15 cellular contexts compared by ENCODE assay signal in genomic region chr6:650098-650497, GRCh38. TPM values are rescaled to one million over a fixed set of nuclear protein-coding genes. Genes with fewer than 3 reads are reported as not detected.
A peak's percentile ranks its signal among the peaks of the same experiment; 100 is the strongest.
DNase-seq lines count a peak whose midpoint lies in the region; ATAC-seq and TF ChIP-seq lines count a peak whose summit lies in the region.
"Had no signal": no experiment of that assay in that cellular context is flagged by ENCODE, and none has a peak within 500 bp of the region (broad histone marks: within the 10 kb centered on the region; RNA-seq: fewer than 3 reads in every experiment).

No MANE protein-coding gene starts in this region.

- CTCF ChIA-PET in HEK293 (lab: Yijun Ruan, JAX): interaction anchor here (0.6 to 1.5 kb wide), 7 partner anchors 22 to 461 kb away, joined by 3 to 5 read pairs (median 3); partner anchors contain the start of gene EXOC2

- no peak overlapping the region for H3K4me3 ChIP-seq in HEK293 (ENCODE audit: low read depth, low read length)
- H3K4me3 ChIP-seq in choroid plexus epithelial cell (ENCODE audit: low read depth, low read length): no peak overlapping the region
- H3K4me3 ChIP-seq in iPS-20b (ENCODE audit: low read length): peak overlapping the region; percentile 23; the same call in 1 of the 2 replicates
- no peak overlapping the region for H3K4me3 ChIP-seq in smooth muscle cell
- H3K4me3 ChIP-seq: SJCRH30 had no signal

- no peak overlapping the region for H2AFZ ChIP-seq in smooth muscle cell (ENCODE audit: low read depth)

- ATAC-seq in HG03521 (IDR thresholded peaks at IDR 0.05; ENCODE audit: unreplicated experiment): no peak

- H3K4me1 ChIP-seq in HEK293 (ENCODE audit: control insufficient read depth, insufficient read depth, low read length): peaks cover 22% of the 10 kb centered on the region
- peaks cover 13% of the 10 kb centered on the region for H3K4me1 ChIP-seq in iPS-20b (ENCODE audit: insufficient read depth, low read length)
- peaks cover 10% of the 10 kb centered on the region for H3K4me1 ChIP-seq in smooth muscle cell (ENCODE audit: low read depth)
- H3K4me1 ChIP-seq: SJCRH30 had no signal

- DNase-seq in choroid plexus epithelial cell (ENCODE audit: low read depth) (peak; percentile 42), smooth muscle cell (lab: John Stamatoyannopoulos, UW; ENCODE audit: unreplicated experiment) (no peak), NCI-H1417 treated with DMSO at 0.1 percent for 48 hours (lab: John Stamatoyannopoulos, UW) (no peak), glomerular visceral epithelial cell (ENCODE audit: extremely low spot score) (no peak)
- DNase-seq: NCI-H1105, NCI-H1694, NCI-H2081 treated with DMSO at 0.1 percent for 48 hours, NCI-H2171 treated with DMSO at 0.1 percent for 48 hours, NCI-H446 treated with DMSO at 0.1 percent for 48 hours, NCI-H526 treated with DMSO at 0.1 percent for 48 hours, OCI-M1, SJCRH30 had no signal

- POLR2A ChIA-PET in HEK293 (lab: Yijun Ruan, JAX): interaction anchor here (0.7 to 1.1 kb wide), 3 partner anchors 10 to 42 kb away, joined by 4 to 11 read pairs (median 6); partner anchors contain the start of gene EXOC2

- H3F3A ChIP-seq in smooth muscle cell (ENCODE audit: low read depth): no peaks in the 10 kb centered on the region

- no peaks in the 10 kb centered on the region for H3K27me3 ChIP-seq in iPS-20b (ENCODE audit: insufficient read depth, low read length)
- H3K27me3 ChIP-seq in smooth muscle cell (ENCODE audit: low read depth): no peaks in the 10 kb centered on the region
- H3K27me3 ChIP-seq: SJCRH30 had no signal

- H4K20me1 ChIP-seq in smooth muscle cell (ENCODE audit: low read depth): peaks cover 47% of the 10 kb centered on the region

- H3K27ac ChIP-seq in HEK293 (ENCODE audit: extremely low read depth, low read depth, low read length) (no peak overlapping the region), iPS-20b (ENCODE audit: low read length) (no peak overlapping the region), smooth muscle cell (ENCODE audit: low read depth) (no peak overlapping the region)
- H3K27ac ChIP-seq: SJCRH30 had no signal

- 11% methylated on average over 4 of the region's 4 CpGs for WGBS in smooth muscle cell (ENCODE audit: low lambda C conversion rate)

- H3K4me2 ChIP-seq in smooth muscle cell: peak overlapping the region; percentile 25

- H3K79me2 ChIP-seq in smooth muscle cell (ENCODE audit: low read depth): peaks cover 23% of the 10 kb centered on the region

- H3K9me3 ChIP-seq in HEK293 (ENCODE audit: control insufficient read depth, insufficient read depth, low read depth, low read length): no peaks in the 10 kb centered on the region
- H3K9me3 ChIP-seq in iPS-20b (ENCODE audit: insufficient read depth, low read depth, low read length): no peaks in the 10 kb centered on the region
- H3K9me3 ChIP-seq in smooth muscle cell (replicated peaks; ENCODE audit: low read depth): no peaks in the 10 kb centered on the region
- H3K9me3 ChIP-seq: SJCRH30 had no signal

- H3K9ac ChIP-seq in iPS-20b (ENCODE audit: low read depth, low read length): peak overlapping the region; percentile 24; the same call in 1 of the 2 replicates
- H3K9ac ChIP-seq in smooth muscle cell (ENCODE audit: low read depth): no peak overlapping the region

- TF ChIP-seq CTCF in HEK293 (tag by site-specific recombination; IDR thresholded peaks at IDR 0.05): no peak
- no peak for TF ChIP-seq CTCF in choroid plexus epithelial cell (conservative IDR thresholded peaks at IDR 0.05; ENCODE audit: low read depth, low read length)
- TF ChIP-seq CTCF in smooth muscle cell (IDR thresholded peaks at IDR 0.05; ENCODE audit: borderline replicate concordance, insufficient read depth, poor library complexity, severe bottlenecking): no peak

- no peaks in the 10 kb centered on the region; a peak in 1 of 3 replicates for H3K36me3 ChIP-seq in HEK293 (ENCODE audit: control insufficient read depth in 2 of 2, insufficient read depth in 1 of 2, low read length in 2 of 2)
- H3K36me3 ChIP-seq in iPS-20b (ENCODE audit: insufficient read depth, low read depth, low read length): no peaks in the 10 kb centered on the region
- H3K36me3 ChIP-seq in smooth muscle cell (ENCODE audit: low read depth): no peaks in the 10 kb centered on the region
- H3K36me3 ChIP-seq: SJCRH30 had no signal

TF ChIP-seq in HEK293, 187 proteins besides CTCF, POLR2A, EP300 and RAD21:
- TF ChIP-seq SCRT2 (tag by site-specific recombination; IDR thresholded peaks at IDR 0.05) (no peak), PRDM6 (tag by site-specific recombination; IDR thresholded peaks at IDR 0.05) (peak; percentile 65), KLF10 (tag by site-specific recombination; IDR thresholded peaks at IDR 0.05) (0 out of 2 replicates have a peak, but pooled peaks have one; percentile 13)
TF ChIP-seq in HEK293: peak in this region for 2.

RNA-seq across cellular contexts. Expression of gene HUS1B, which starts 6.8 kb away (rescaled TPM):
- 0.58 and 0.81 TPM in 2 replicates for total RNA-seq in smooth muscle cell
- polyA plus RNA-seq in smooth muscle cell: 0.52 and 0.62 TPM in 2 replicates

RNA-seq across cellular contexts. Expression of gene EXOC2, which starts 42.8 kb away (rescaled TPM):
- 33.9 and 39.3 TPM in 2 replicates for total RNA-seq in smooth muscle cell
- polyA plus RNA-seq in smooth muscle cell: 21.9 and 24.3 TPM in 2 replicates
